Comparison of ENCODE assay signal across 28 cellular contexts in the genomic region with DNA sequence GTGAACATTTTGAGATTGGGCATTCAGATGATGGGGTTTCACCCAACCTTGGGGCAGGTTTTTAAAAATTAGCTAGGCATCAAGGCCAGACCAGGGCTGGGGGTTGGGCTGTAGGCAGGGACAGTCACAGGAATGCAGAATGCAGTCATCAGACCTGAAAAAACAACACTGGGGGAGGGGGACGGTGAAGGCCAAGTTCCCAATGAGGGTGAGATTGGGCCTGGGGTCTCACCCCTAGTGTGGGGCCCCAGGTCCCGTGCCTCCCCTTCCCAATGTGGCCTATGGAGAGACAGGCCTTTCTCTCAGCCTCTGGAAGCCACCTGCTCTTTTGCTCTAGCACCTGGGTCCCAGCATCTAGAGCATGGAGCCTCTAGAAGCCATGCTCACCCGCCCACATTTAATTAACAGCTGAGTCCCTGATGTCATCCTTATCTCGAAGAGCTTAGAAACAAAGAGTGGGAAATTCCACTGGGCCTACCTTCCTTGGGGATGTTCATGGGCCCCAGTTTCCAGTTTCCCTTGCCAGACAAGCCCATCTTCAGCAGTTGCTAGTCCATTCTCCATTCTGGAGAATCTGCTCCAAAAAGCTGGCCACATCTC. TPM values are rescaled to one million over a fixed set of nuclear protein-coding genes. Genes with fewer than 3 reads are reported as not detected.
A peak's percentile ranks its signal among the peaks of the same experiment; 100 is the strongest.
DNase-seq lines count a peak whose midpoint lies in the region; ATAC-seq and TF ChIP-seq lines count a peak whose summit lies in the region.
"Had no signal": no experiment of that assay in that cellular context is flagged by ENCODE, and none has a peak within 500 bp of the region (broad histone marks: within the 10 kb centered on the region; RNA-seq: fewer than 3 reads in every experiment).

No MANE protein-coding gene starts in this region.

- H3K36me3 ChIP-seq in HEK293 (ENCODE audit: control insufficient read depth in 2 of 2, insufficient read depth in 1 of 2, low read length in 2 of 2), result no peaks in the 10 kb centered on the region
- H3K36me3 ChIP-seq in PC-9 (ENCODE audit: low read depth), result no peaks in the 10 kb centered on the region
- H3K36me3 ChIP-seq: stomach, upper lobe of right lung had no signal

- CTCF ChIA-PET in HEK293 (lab: Yijun Ruan, JAX) (interaction anchor here (0.6 to 0.8 kb wide), 3 partner anchors 21 to 44 kb away, joined by 3 to 4 read pairs (median 3); no protein-coding TSS in a partner anchor), PC-9 (lab: Charles Lee) (no interaction called here)

- TF ChIP-seq CTCF in HEK293 (tag by site-specific recombination; IDR thresholded peaks at IDR 0.05), result no peak
- TF ChIP-seq CTCF in PC-9 (conservative IDR thresholded peaks at IDR 0.05), result no peak
- TF ChIP-seq CTCF in progenitor cell of endocrine pancreas (IDR thresholded peaks at IDR 0.05; ENCODE audit: unreplicated experiment), result no peak

- H3K9me3 ChIP-seq in HEK293 (ENCODE audit: control insufficient read depth, insufficient read depth, low read depth, low read length) (no peaks in the 10 kb centered on the region), PC-9 (ENCODE audit: insufficient read depth, low read depth) (no peaks in the 10 kb centered on the region)
- H3K9me3 ChIP-seq: psoas muscle, stomach, upper lobe of right lung had no signal

- H2AFZ ChIP-seq in PC-9, result no peak overlapping the region

- H3K4me1 ChIP-seq in HEK293 (ENCODE audit: control insufficient read depth, insufficient read depth, low read length), result no peaks in the 10 kb centered on the region
- H3K4me1 ChIP-seq in PC-9 (replicated peaks; ENCODE audit: insufficient read depth), result peaks cover 26% of the 10 kb centered on the region
- H3K4me1 ChIP-seq: upper lobe of right lung had no signal

- H3K79me2 ChIP-seq in PC-9 (ENCODE audit: low read depth), result no peaks in the 10 kb centered on the region

- H3K4me3 Mint-ChIP-seq in progenitor cell of endocrine pancreas (ENCODE audit: low read depth), result no peak overlapping the region
- H3K4me3 Mint-ChIP-seq in activated T-helper 2 cell treated with anti-CD3 and anti-CD28 coated beads, Interferon-gamma antibody, Interleukin-2, Interleukin-4, amounts not matched to agents 10 μg/mL and 5 μg/mL and 100 μg/mL, durations not matched to agents 14 hours and 24 hours and 36 hours (ENCODE audit: low read depth), result no peak overlapping the region
- H3K4me3 Mint-ChIP-seq: CD8-positive, alpha-beta memory T cell; natural killer cell had no signal

- peaks cover 21% of the 10 kb centered on the region for H3F3A ChIP-seq in PC-9 (ENCODE audit: insufficient read depth, low read depth)

- no peaks in the 10 kb centered on the region for H3K27me3 ChIP-seq in PC-9 (ENCODE audit: insufficient read depth, low read depth)
- H3K27me3 ChIP-seq: stomach, upper lobe of right lung had no signal

- DNase-seq in PC-9 (no peak), iPS-NIHi7 (ENCODE audit: extremely low spot score) (peak; percentile 58), progenitor cell of endocrine pancreas (ENCODE audit: low spot score, unreplicated experiment) (no peak), activated T-cell treated with anti-CD3 and anti-CD28 coated beads for 4 hours (no peak)
- no peak for DNase-seq in activated T-helper 2 cell treated with anti-CD3 and anti-CD28 coated beads, Interferon-gamma antibody, Interleukin-2, Interleukin-4, amounts not matched to agents 10 μg/mL and 5 μg/mL and 100 μg/mL, durations not matched to agents 14 hours and 24 hours and 36 hours (ENCODE audit: low spot score)
- DNase-seq: activated CD4-positive, alpha-beta T cell treated with anti-CD3 and anti-CD28 coated beads, Interleukin-2, amount 50 U/mL, for 1 hour; activated effector memory CD4-positive, alpha-beta T cell treated with Interleukin-2 at 50 U/mL for 16 hours; caudate nucleus; CD8-positive, alpha-beta memory T cell; DMS79 treated with DMSO at 0.1 percent for 48 hours; foreskin melanocyte; hypothalamus; kidney; natural killer cell; NCI-H1092 treated with DMSO at 0.1 percent for 48 hours; NCI-H82; OCI-M1; psoas muscle; SHP77 treated with DMSO at 0.1 percent for 48 hours; stimulated activated CD4-positive, alpha-beta T cell treated with anti-CD3 and anti-CD28 coated beads, Interleukin-2, amount 100 ng/mL, for 48 hours; stomach; T-helper 1 cell; upper lobe of right lung had no signal

- H3K9me3 Mint-ChIP-seq in progenitor cell of endocrine pancreas (ENCODE audit: low read depth), result no peaks in the 10 kb centered on the region
- no peaks in the 10 kb centered on the region for H3K9me3 Mint-ChIP-seq in activated T-helper 2 cell treated with anti-CD3 and anti-CD28 coated beads, Interferon-gamma antibody, Interleukin-2, Interleukin-4, amounts not matched to agents 10 μg/mL and 5 μg/mL and 100 μg/mL, durations not matched to agents 14 hours and 24 hours and 36 hours
- H3K9me3 Mint-ChIP-seq: CD8-positive, alpha-beta memory T cell; natural killer cell had no signal

- BruUV-seq in PC-9 (replicated peaks; lab: Mats Ljungman, UMichigan), result no TSS peak

- H4K20me1 ChIP-seq in PC-9 (ENCODE audit: insufficient read depth), result no peaks in the 10 kb centered on the region

- H3K4me3 ChIP-seq in HEK293 (ENCODE audit: low read depth, low read length) (no peak overlapping the region), PC-9 (no peak overlapping the region)
- H3K4me3 ChIP-seq: psoas muscle, skin epidermis, stomach, upper lobe of right lung had no signal

- peak overlapping the region; percentile 38 for H3K4me2 ChIP-seq in PC-9

- H3K36me3 Mint-ChIP-seq in progenitor cell of endocrine pancreas (ENCODE audit: insufficient read depth), result no peaks in the 10 kb centered on the region
- no peaks in the 10 kb centered on the region for H3K36me3 Mint-ChIP-seq in activated T-helper 2 cell treated with anti-CD3 and anti-CD28 coated beads, Interferon-gamma antibody, Interleukin-2, Interleukin-4, amounts not matched to agents 10 μg/mL and 5 μg/mL and 100 μg/mL, durations not matched to agents 14 hours and 24 hours and 36 hours (ENCODE audit: low read depth)
- H3K36me3 Mint-ChIP-seq: CD8-positive, alpha-beta memory T cell; natural killer cell had no signal

- ATAC-seq in GM21423 (IDR thresholded peaks at IDR 0.05; ENCODE audit: unreplicated experiment), result no peak
- no peak for ATAC-seq in HG02852 (IDR thresholded peaks at IDR 0.05; ENCODE audit: unreplicated experiment)
- ATAC-seq: natural killer cell, psoas muscle, upper lobe of right lung had no signal

- no peaks in the 10 kb centered on the region for H3K9me2 ChIP-seq in PC-9 (ENCODE audit: insufficient read depth)

- no peak overlapping the region for H3K27ac ChIP-seq in HEK293 (ENCODE audit: extremely low read depth, low read depth, low read length)
- H3K27ac ChIP-seq in PC-9, result peak overlapping the region; percentile 34
- H3K27ac ChIP-seq: psoas muscle, skin epidermis, stomach, upper lobe of right lung had no signal

- no peaks in the 10 kb centered on the region for H3K27me3 Mint-ChIP-seq in progenitor cell of endocrine pancreas
- H3K27me3 Mint-ChIP-seq in activated T-helper 2 cell treated with anti-CD3 and anti-CD28 coated beads, Interferon-gamma antibody, Interleukin-2, Interleukin-4, amounts not matched to agents 10 μg/mL and 5 μg/mL and 100 μg/mL, durations not matched to agents 14 hours and 24 hours and 36 hours (ENCODE audit: low read depth), result no peaks in the 10 kb centered on the region
- H3K27me3 Mint-ChIP-seq: CD8-positive, alpha-beta memory T cell had no signal

- peaks cover 20% of the 10 kb centered on the region for H3K4me1 Mint-ChIP-seq in progenitor cell of endocrine pancreas (ENCODE audit: low read depth)
- H3K4me1 Mint-ChIP-seq in activated T-helper 2 cell treated with anti-CD3 and anti-CD28 coated beads, Interferon-gamma antibody, Interleukin-2, Interleukin-4, amounts not matched to agents 10 μg/mL and 5 μg/mL and 100 μg/mL, durations not matched to agents 14 hours and 24 hours and 36 hours (ENCODE audit: low read depth), result peaks cover 2% of the 10 kb centered on the region
- H3K4me1 Mint-ChIP-seq: CD8-positive, alpha-beta memory T cell had no signal

- intact Hi-C loops in PC-9 (cut with micrococcal nuclease; ENCODE audit: unreplicated experiment), result no loop called here
- intact Hi-C loops in activated T-helper 2 cell treated with anti-CD3 and anti-CD28 coated beads, Interferon-gamma antibody, Interleukin-2, Interleukin-4, amounts not matched to agents 10 μg/mL and 5 μg/mL and 100 μg/mL, durations not matched to agents 14 hours and 24 hours and 36 hours (cut with micrococcal nuclease), result no loop called here

- POLR2A ChIA-PET in HEK293 (lab: Yijun Ruan, JAX) (no interaction called here), PC-9 (lab: Charles Lee; ENCODE audit: unreplicated experiment) (interaction anchor here (0.6 to 0.7 kb wide), 4 partner anchors 9 to 359 kb away, joined by 3 to 4 read pairs (median 3); no protein-coding TSS in a partner anchor)

- H3K27ac Mint-ChIP-seq in progenitor cell of endocrine pancreas, result peak overlapping the region; percentile 80
- no peak overlapping the region for H3K27ac Mint-ChIP-seq in activated T-helper 2 cell treated with anti-CD3 and anti-CD28 coated beads, Interferon-gamma antibody, Interleukin-2, Interleukin-4, amounts not matched to agents 10 μg/mL and 5 μg/mL and 100 μg/mL, durations not matched to agents 14 hours and 24 hours and 36 hours
- H3K27ac Mint-ChIP-seq: natural killer cell had no signal

TF ChIP-seq in HEK293, 187 proteins besides CTCF, POLR2A, EP300 and RAD21 (continues in another document):
- TF ChIP-seq ZFHX2 (tag by site-specific recombination; conservative IDR thresholded peaks at IDR 0.05) (peak; percentile 56), ZNF768 (tag by site-specific recombination; IDR thresholded peaks at IDR 0.05) (no peak)

RNA-seq across cellular contexts. Expression of a gene that starts 6.1 kb away (rescaled TPM):
- total RNA-seq in PC-9 (2021) (not detected in 2 replicates), progenitor cell of endocrine pancreas (0.10 TPM in 1 of 2 replicates, not detected in the other)
- total RNA-seq in activated T-helper 2 cell treated with anti-CD3 and anti-CD28 coated beads, Interferon-gamma antibody, Interleukin-2, Interleukin-4, amounts not matched to agents 10 μg/mL and 5 μg/mL and 100 μg/mL, durations not matched to agents 14 hours and 24 hours and 36 hours, result not detected in 2 replicates
- total RNA-seq: CD8-positive, alpha-beta memory T cell; kidney; LHCN-M2; natural killer cell; psoas muscle; stomach; upper lobe of right lung had no signal

RNA-seq across cellular contexts. Expression of a gene that starts 8.4 kb away (rescaled TPM):
- not detected in 2 replicates for total RNA-seq in PC-9 (2021)
- total RNA-seq in progenitor cell of endocrine pancreas, result not detected in 2 replicates
- not detected in 2 replicates for total RNA-seq in activated T-helper 2 cell treated with anti-CD3 and anti-CD28 coated beads, Interferon-gamma antibody, Interleukin-2, Interleukin-4, amounts not matched to agents 10 μg/mL and 5 μg/mL and 100 μg/mL, durations not matched to agents 14 hours and 24 hours and 36 hours
- total RNA-seq: CD8-positive, alpha-beta memory T cell; kidney; LHCN-M2; natural killer cell; psoas muscle; stomach; upper lobe of right lung had no signal
